31 cellular contexts compared by ENCODE assay signal in the genomic region with DNA sequence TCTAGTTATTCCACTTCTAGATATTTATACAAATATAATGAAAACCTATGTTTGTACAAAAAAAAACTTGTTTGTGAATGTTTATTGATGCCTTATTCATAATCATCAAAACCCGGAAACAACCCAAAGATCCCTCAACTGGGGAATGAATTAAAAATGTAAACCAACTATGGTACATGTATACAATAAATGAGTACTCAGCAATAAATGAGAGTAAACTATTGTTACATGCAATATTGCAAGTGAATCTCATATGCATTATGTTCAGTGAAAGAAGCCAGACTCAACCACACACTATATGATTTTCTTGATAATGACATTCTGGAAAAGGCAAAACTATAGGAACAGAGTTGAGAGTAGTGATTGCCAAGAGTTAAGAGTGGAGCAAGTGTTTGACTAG. TPM values are rescaled to one million over a fixed set of nuclear protein-coding genes. Genes with fewer than 3 reads are reported as not detected.
"Had no signal": no experiment of that assay in that cellular context is flagged by ENCODE, and none has a peak within 500 bp of the region (broad histone marks: within the 10 kb centered on the region; RNA-seq: fewer than 3 reads in every experiment).

No MANE protein-coding gene starts in this region.

- H3K9me3 Mint-ChIP-seq: type B pancreatic cell had no signal

- H3K4me3 ChIP-seq: neural progenitor cell, ovary, psoas muscle, skin epidermis, smooth muscle cell, spleen, suprapubic skin, testis, tibial artery, transverse colon, upper lobe of right lung, uterus had no signal

- H3K27ac Mint-ChIP-seq: natural killer cell; nephron; neural progenitor cell; progenitor cell of endocrine pancreas; stimulated activated naive CD8-positive, alpha-beta T cell treated with anti-CD3 and anti-CD28 coated beads, Interleukin-15, amount 100 ng/mL, for 72 hours; type B pancreatic cell had no signal

- H3K27ac ChIP-seq: neural progenitor cell, ovary, parathyroid adenoma, psoas muscle, skin epidermis, spleen, suprapubic skin, testis, tibial artery, transverse colon, upper lobe of right lung, uterus had no signal

- H3K4me2 ChIP-seq: neural progenitor cell, smooth muscle cell had no signal

- H2AFZ ChIP-seq: neural progenitor cell, parathyroid adenoma had no signal

- ATAC-seq: natural killer cell; psoas muscle; right cardiac atrium; sciatic nerve; stimulated activated memory B cell treated with anti-CD40 and anti-IgM and Interleukin-4, amounts not matched to agents 10 μg/mL and 1 μg/mL and 100 μg/mL, for 72 hours; stimulated activated naive CD8-positive, alpha-beta T cell treated with anti-CD3 and anti-CD28 coated beads, Interleukin-15, amount 100 ng/mL, for 72 hours; stimulated activated naive CD8-positive, alpha-beta T cell treated with anti-CD3 and anti-CD28 coated beads, Interleukin-15, Interleukin-2, amounts not matched to agents 100 U/mL and 50 U/mL, for 24 hours; upper lobe of right lung had no signal

- H3K4me1 Mint-ChIP-seq: natural killer cell; nephron; neural progenitor cell; stimulated activated naive CD8-positive, alpha-beta T cell treated with anti-CD3 and anti-CD28 coated beads, Interleukin-15, amount 100 ng/mL, for 72 hours had no signal

- H3K9me3 ChIP-seq: ovary, suprapubic skin, testis had no signal

- H3K4me1 ChIP-seq: neural progenitor cell, parathyroid adenoma, psoas muscle, suprapubic skin, tibial artery, transverse colon, upper lobe of right lung, uterus had no signal

- DNase-seq: natural killer cell; occipital lobe; ovary; posterior cingulate gyrus; psoas muscle; right cardiac atrium; spleen; stimulated activated CD4-positive, alpha-beta T cell treated with anti-CD3 and anti-CD28 coated beads, Interleukin-12 subunit alpha, Interleukin-12 subunit beta, amount 100 ng/mL, for 4 hours; stimulated activated CD4-positive, alpha-beta T cell treated with anti-CD3 and anti-CD28 coated beads, Interleukin-1b, Interleukin-23, amount 100 ng/mL, for 48 hours; stimulated activated CD4-positive, alpha-beta T cell treated with anti-CD3 and anti-CD28 coated beads, Interleukin-4, amount 100 ng/mL, for 1 hour; stimulated activated CD4-positive, alpha-beta T cell treated with anti-CD3 and anti-CD28 coated beads, Interleukin-4, amount 100 ng/mL, for 4 hours; stimulated activated CD8-positive, alpha-beta memory T cell treated with anti-CD3 and anti-CD28 coated beads, Interleukin-4, amount 100 ng/mL, for 48 hours; stimulated activated naive CD4-positive, alpha-beta T cell; stimulated activated naive CD8-positive, alpha-beta T cell treated with anti-CD3 and anti-CD28 coated beads, Interleukin-15, amount 100 ng/mL, for 72 hours; stimulated activated naive CD8-positive, alpha-beta T cell treated with anti-CD3 and anti-CD28 coated beads, Interleukin-15, Interleukin-2, amounts not matched to agents 100 U/mL and 50 U/mL, for 24 hours; substantia nigra; testis; tibial artery; transverse colon; upper lobe of right lung; uterus had no signal

- H3K36me3 ChIP-seq: neural progenitor cell, ovary, suprapubic skin, transverse colon, upper lobe of right lung, uterus had no signal

- H3K9ac ChIP-seq: neural progenitor cell, parathyroid adenoma had no signal

- H3K4me3 Mint-ChIP-seq: natural killer cell; nephron; neural progenitor cell; stimulated activated memory B cell treated with anti-CD40 and anti-IgM and Interleukin-4, amounts not matched to agents 10 μg/mL and 1 μg/mL and 100 μg/mL, for 72 hours; stimulated activated naive CD8-positive, alpha-beta T cell treated with anti-CD3 and anti-CD28 coated beads, Interleukin-15, amount 100 ng/mL, for 72 hours; type B pancreatic cell had no signal

- H3K27me3 Mint-ChIP-seq: progenitor cell of endocrine pancreas; stimulated activated memory B cell treated with anti-CD40 and anti-IgM and Interleukin-4, amounts not matched to agents 10 μg/mL and 1 μg/mL and 100 μg/mL, for 72 hours; type B pancreatic cell had no signal

- H3K36me3 Mint-ChIP-seq: natural killer cell, neural progenitor cell had no signal

- H3K27me3 ChIP-seq: neural progenitor cell, ovary, spleen, suprapubic skin, testis, tibial artery, transverse colon, upper lobe of right lung, uterus had no signal

RNA-seq across cellular contexts. Expression of a gene that starts 12.3 kb away (rescaled TPM):
- total RNA-seq: psoas muscle had no signal
